In the genomic region with DNA sequence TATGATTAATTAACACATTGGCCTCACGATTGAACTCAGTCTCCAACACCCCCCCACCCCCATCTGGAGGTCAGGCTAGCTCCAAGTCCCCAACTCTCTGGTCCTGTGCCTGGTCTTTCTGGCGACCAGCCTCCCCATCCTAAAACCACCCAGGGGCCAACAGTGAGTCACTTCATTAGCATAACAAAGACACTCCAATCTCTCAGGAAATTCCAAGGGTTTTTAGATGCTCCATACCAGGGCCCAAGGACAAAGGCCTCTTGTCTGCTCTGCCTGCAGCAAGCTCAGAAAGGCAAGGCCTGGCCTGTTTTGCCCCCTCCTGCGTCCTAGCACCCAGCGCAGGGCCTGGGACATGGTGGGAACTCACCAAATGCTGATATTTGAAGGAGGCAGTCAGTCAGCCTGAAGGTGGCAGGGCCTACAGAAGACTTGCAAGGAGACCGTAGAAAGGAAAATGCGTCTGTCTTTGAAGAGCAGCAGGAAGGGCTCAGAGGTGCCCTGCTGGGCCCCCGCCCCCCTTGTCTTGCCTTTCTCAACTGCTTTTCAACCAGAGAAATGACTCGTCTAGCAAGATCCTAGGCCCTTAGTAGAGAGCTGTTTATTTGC, we compare ENCODE assay signal across 10 cellular contexts.
DNase-seq lines count a peak whose midpoint lies in the region; ATAC-seq and TF ChIP-seq lines count a peak whose summit lies in the region.
"Had no signal": no experiment of that assay in that cellular context is flagged by ENCODE, and none has a peak within 500 bp of the region (broad histone marks: within the 10 kb centered on the region; RNA-seq: fewer than 3 reads in every experiment).

No MANE protein-coding gene starts in this region.

- intact Hi-C loops in sigmoid colon (cut with DNase I) (no loop called here), CD14-positive monocyte (cut with micrococcal nuclease) (no loop called here)

- H3K4me3 ChIP-seq in GM23338, result peak overlapping the region; percentile 28
- H3K4me3 ChIP-seq in sigmoid colon, result no peak overlapping the region
- H3K4me3 ChIP-seq: uterus had no signal

- TF ChIP-seq POLR2A in sigmoid colon (IDR thresholded peaks at IDR 0.05), result no peak

- H3K9me3 Mint-ChIP-seq in GM23338 (peaks cover 18% of the 10 kb centered on the region; the same call in 2 of the 3 replicates), CD14-positive monocyte (peaks cover 0 to 34% (median 16%) of the 10 kb centered on the region in 7 donors), chondrocyte (ENCODE audit: low read depth) (no peaks in the 10 kb centered on the region)

- H3K9me3 ChIP-seq in sigmoid colon, result no peaks in the 10 kb centered on the region
- H3K9me3 ChIP-seq: uterus had no signal

- H3K36me3 Mint-ChIP-seq in GM23338 (ENCODE audit: low read depth), result peaks cover 18% of the 10 kb centered on the region; the same call in 2 of the 3 replicates
- H3K36me3 Mint-ChIP-seq in CD14-positive monocyte, result no peaks in the 10 kb centered on the region
- no peaks in the 10 kb centered on the region for H3K36me3 Mint-ChIP-seq in chondrocyte (ENCODE audit: low read depth)

- no peaks in the 10 kb centered on the region for H3K79me2 ChIP-seq in GM23338 (replicated peaks; ENCODE audit: insufficient read depth)

- ATAC-seq in GM23338 (peak; percentile 89), HG03469 (IDR thresholded peaks at IDR 0.05; ENCODE audit: unreplicated experiment) (no peak)

- 45 to 62% methylated on average over 8 of the region's 8 CpGs for WGBS in sigmoid colon, 2 donors

- H3K4me2 ChIP-seq in GM23338, result peak overlapping the region; percentile 60

- peaks cover 68% of the 10 kb centered on the region for H3K4me1 Mint-ChIP-seq in GM23338
- peaks cover 7% of the 10 kb centered on the region for H3K4me1 Mint-ChIP-seq in CD14-positive monocyte
- peaks cover 18% of the 10 kb centered on the region for H3K4me1 Mint-ChIP-seq in chondrocyte (ENCODE audit: low read depth)

- TF ChIP-seq CTCF in GM23338 (conservative IDR thresholded peaks at IDR 0.05; ENCODE audit: low read depth in 2 of 2) (no peak; a peak in 1 of 4 replicates), sigmoid colon (IDR thresholded peaks at IDR 0.05) (no peak), CD14-positive monocyte (IDR thresholded peaks at IDR 0.05) (no peak), chondrocyte (IDR thresholded peaks at IDR 0.05) (no peak)

- no peak overlapping the region for H2AFZ ChIP-seq in GM23338

- no peaks in the 10 kb centered on the region for H4K20me1 ChIP-seq in GM23338 (replicated peaks; ENCODE audit: insufficient read depth)

- peaks cover 47% of the 10 kb centered on the region for H3K4me1 ChIP-seq in GM23338 (ENCODE audit: insufficient read depth)
- H3K4me1 ChIP-seq in sigmoid colon, result peaks cover 0 to 15% (median 8%) of the 10 kb centered on the region in 4 donors
- H3K4me1 ChIP-seq: uterus had no signal

- peaks cover 16% of the 10 kb centered on the region; the same call in 1 of the 2 replicates for H3F3A ChIP-seq in GM23338 (replicated peaks; ENCODE audit: low read depth)

- H3K4me3 Mint-ChIP-seq in GM23338, result peak overlapping the region; percentile 35
- H3K4me3 Mint-ChIP-seq in CD14-positive monocyte, result no peak overlapping the region
- no peak overlapping the region for H3K4me3 Mint-ChIP-seq in chondrocyte (ENCODE audit: unreplicated experiment)

- H3K9me2 ChIP-seq in GM23338 (ENCODE audit: insufficient read depth), result peaks cover 5% of the 10 kb centered on the region; the same call in 1 of the 2 replicates

- peak; percentile 99 for DNase-seq in GM23338 (ENCODE audit: low spot score)
- peak; percentile 38 for DNase-seq in T1000 (lab: John Stamatoyannopoulos, UW)
- peak; percentile 52 for DNase-seq in glomerular visceral epithelial cell (ENCODE audit: extremely low spot score)
- DNase-seq in sigmoid colon, result no peak
- no peak for DNase-seq in COLO668 (lab: John Stamatoyannopoulos, UW; ENCODE audit: unreplicated experiment)
- no peak for DNase-seq in CD14-positive monocyte (ENCODE audit: low spot score)
- no peak for DNase-seq in chondrocyte (ENCODE audit: low spot score)
- DNase-seq: MM.1S, uterus had no signal

- TF ChIP-seq EP300 in sigmoid colon (IDR thresholded peaks at IDR 0.05), result no peak

- H3K36me3 ChIP-seq in GM23338 (ENCODE audit: insufficient read depth), result no peaks in the 10 kb centered on the region
- no peaks in the 10 kb centered on the region for H3K36me3 ChIP-seq in sigmoid colon
- H3K36me3 ChIP-seq: uterus had no signal

- H3K27me3 ChIP-seq in GM23338 (ENCODE audit: insufficient read depth) (no peaks in the 10 kb centered on the region), sigmoid colon (peaks cover 0 to 48% (median 0%) of the 10 kb centered on the region in 3 donors)
- H3K27me3 ChIP-seq: uterus had no signal

- H3K27ac Mint-ChIP-seq in GM23338 (peak overlapping the region; percentile 99), CD14-positive monocyte (peak overlapping the region in 1 of 7 donors; percentile 22), chondrocyte (ENCODE audit: unreplicated experiment) (no peak overlapping the region)

- H3K27me3 Mint-ChIP-seq in GM23338 (ENCODE audit: insufficient read depth, low read depth, poor library complexity) (peaks cover 19% of the 10 kb centered on the region), CD14-positive monocyte (ENCODE audit: low read depth in 3 of 3) (peaks cover 0 to 34% (median 6%) of the 10 kb centered on the region in 3 donors), chondrocyte (ENCODE audit: low read depth) (peaks cover 20% of the 10 kb centered on the region)

- H3K27ac ChIP-seq in GM23338 (ENCODE audit: low read depth) (peak overlapping the region; percentile 100), sigmoid colon (peak overlapping the region in 3 of 4 donors; percentile 4 to 52 (median 31))
- H3K27ac ChIP-seq: uterus had no signal

TF ChIP-seq in GM23338, 12 proteins besides CTCF, POLR2A, EP300 and RAD21 (continues in another document):
- TF ChIP-seq ZNF462 (CRISPR knock-in tag; IDR thresholded peaks at IDR 0.05), result peak; percentile 85; the same call in 1 of the 2 replicates

Comparison
In these comparisons a context has a peak if more than half of its experiments do, and no peak if none do; other contexts are left out.
1. DNase-seq: peak in GM23338 (single experiment), T1000 (single experiment) and glomerular visceral epithelial cell (single experiment); none in sigmoid colon (single experiment), COLO668 (single experiment), CD14-positive monocyte (single experiment) and chondrocyte (single experiment).